ENCODE assay signal across 8 cellular contexts in genomic region chr2:127105656-127106456, GRCh38. TPM values are rescaled to one million over a fixed set of nuclear protein-coding genes. Genes with fewer than 3 reads are reported as not detected.
DNase-seq lines count a peak whose midpoint lies in the region; ATAC-seq and TF ChIP-seq lines count a peak whose summit lies in the region.

No MANE protein-coding gene starts in this region.

- TF ChIP-seq CTCF in MCF 10A (IDR thresholded peaks at IDR 0.05; ENCODE audit: unreplicated experiment): no peak
- TF ChIP-seq CTCF in smooth muscle cell (IDR thresholded peaks at IDR 0.05; ENCODE audit: borderline replicate concordance, insufficient read depth, poor library complexity, severe bottlenecking): no peak

- H3K27me3 Mint-ChIP-seq in MCF 10A (ENCODE audit: insufficient read depth, unreplicated experiment) (no peaks in the 10 kb centered on the region), immature natural killer cell (ENCODE audit: low read depth in 3 of 3) (peaks cover 0 to 7% (median 2%) of the 10 kb centered on the region in 3 donors)

- H3K4me2 ChIP-seq in smooth muscle cell: peak overlapping the region; percentile 99

- DNase-seq in EH (ENCODE audit: low read depth) (peak; percentile 61), NCI-H1092 (lab: John Stamatoyannopoulos, UW) (peak; percentile 27), MCF 10A (ENCODE audit: unreplicated experiment) (no peak), immature natural killer cell (peak in 1 of 3 donors; percentile 12), smooth muscle cell (lab: John Stamatoyannopoulos, UW; ENCODE audit: unreplicated experiment) (no peak), epidermal melanocyte (ENCODE audit: insufficient read length, low spot score) (no peak)

- WGBS in smooth muscle cell (ENCODE audit: low lambda C conversion rate): 1% methylated on average over 45 of the region's 51 CpGs

- no peaks in the 10 kb centered on the region for H3K9me3 Mint-ChIP-seq in MCF 10A (ENCODE audit: unreplicated experiment)
- H3K9me3 Mint-ChIP-seq in immature natural killer cell: no peaks in the 10 kb centered on the region

- no peak for ATAC-seq in HG02610 (IDR thresholded peaks at IDR 0.05; ENCODE audit: unreplicated experiment)
- ATAC-seq in GM21723 (IDR thresholded peaks at IDR 0.05; ENCODE audit: unreplicated experiment): no peak

- no peaks in the 10 kb centered on the region for H3K36me3 ChIP-seq in smooth muscle cell (ENCODE audit: low read depth)

- H2AFZ ChIP-seq in smooth muscle cell (ENCODE audit: low read depth): peak overlapping the region; percentile 97

- H3K79me2 ChIP-seq in smooth muscle cell (ENCODE audit: low read depth): peaks cover 40% of the 10 kb centered on the region

- CTCF ChIA-PET in MCF 10A (lab: Yijun Ruan, JAX): interaction anchor here (0.6 to 1.1 kb wide), 2 partner anchors 53 to 112 kb away, joined by 3 read pairs; no protein-coding TSS in a partner anchor

- peak overlapping the region; percentile 72 for H3K4me3 ChIP-seq in smooth muscle cell

- peak overlapping the region; percentile 76 for H3K9ac ChIP-seq in smooth muscle cell (ENCODE audit: low read depth)

- H3K4me1 Mint-ChIP-seq in MCF 10A (ENCODE audit: insufficient read depth, unreplicated experiment): peaks cover 30% of the 10 kb centered on the region
- peaks cover 12 to 13% of the 10 kb centered on the region in 2 donors for H3K4me1 Mint-ChIP-seq in immature natural killer cell

- intact Hi-C loops in MCF 10A (cut with micrococcal nuclease): no loop called here

- peaks cover 33% of the 10 kb centered on the region for H3K4me1 ChIP-seq in smooth muscle cell (ENCODE audit: low read depth)

- peaks cover 19% of the 10 kb centered on the region for H3F3A ChIP-seq in smooth muscle cell (ENCODE audit: low read depth)

- no peaks in the 10 kb centered on the region for H3K9me3 ChIP-seq in smooth muscle cell (replicated peaks; ENCODE audit: low read depth)

- H3K27ac Mint-ChIP-seq in MCF 10A (ENCODE audit: low read depth, unreplicated experiment): no peak overlapping the region
- peak overlapping the region in 1 of 6 donors; percentile 32 for H3K27ac Mint-ChIP-seq in immature natural killer cell

- H3K27ac ChIP-seq in smooth muscle cell (ENCODE audit: low read depth): peak overlapping the region; percentile 78

- H4K20me1 ChIP-seq in smooth muscle cell (ENCODE audit: low read depth): peaks cover 20% of the 10 kb centered on the region

- H3K4me3 Mint-ChIP-seq in MCF 10A (ENCODE audit: unreplicated experiment) (peak overlapping the region; percentile 80), immature natural killer cell (peak overlapping the region; percentile 70 to 83 (median 74))

- BruUV-seq in MCF 10A (replicated peaks; lab: Mats Ljungman, UMichigan): no TSS peak

- H3K36me3 Mint-ChIP-seq in MCF 10A (ENCODE audit: insufficient read depth, unreplicated experiment) (peaks cover 5% of the 10 kb centered on the region), immature natural killer cell (no peaks in the 10 kb centered on the region)

- POLR2A ChIA-PET in MCF 10A (lab: Yijun Ruan, JAX): interaction anchor here (0.7 to 2.9 kb wide), 6 partner anchors 12 to 188 kb away, joined by 3 to 16 read pairs (median 6); partner anchors contain the start of gene ERCC3

- H3K27me3 ChIP-seq in smooth muscle cell (ENCODE audit: low read depth): no peaks in the 10 kb centered on the region

RNA-seq across cellular contexts. Expression of gene BIN1, which starts 1.1 kb away (rescaled TPM):
- 22.4 and 29.6 TPM in 2 replicates for total RNA-seq in MCF 10A (2022)
- polyA plus RNA-seq in immature natural killer cell: 100 to 1,000 TPM; 110 to 169 (median 167) TPM
- total RNA-seq in smooth muscle cell: 20.0 and 25.4 TPM in 2 replicates
- 31.9 and 32.4 TPM in 2 replicates for polyA plus RNA-seq in smooth muscle cell

Comparison
In these comparisons a context has a peak if more than half of its experiments do, and no peak if none do; other contexts are left out.
1. DNase-seq: peak in EH (single experiment) and NCI-H1092 (single experiment); none in MCF 10A (single experiment), smooth muscle cell (single experiment) and epidermal melanocyte (single experiment).